Comparison of ENCODE assay signal across 13 cellular contexts in the genomic region with DNA sequence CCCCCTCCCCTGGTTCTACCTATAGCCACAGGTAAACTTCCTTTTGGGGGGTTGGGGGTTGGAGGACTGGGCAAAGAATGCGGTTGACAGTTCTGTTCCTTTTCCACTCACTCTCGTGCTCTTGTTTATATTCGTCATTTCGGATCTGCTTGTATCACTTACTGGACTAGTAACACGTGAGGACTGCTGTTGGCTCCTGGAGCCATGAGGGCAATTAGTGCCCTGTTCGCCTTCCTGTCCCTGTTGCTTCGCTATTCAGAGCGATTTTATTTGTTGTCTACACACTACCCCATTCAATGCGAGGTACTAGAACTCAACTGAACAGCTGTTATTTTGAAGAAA. TPM values are rescaled to one million over a fixed set of nuclear protein-coding genes. Genes with fewer than 3 reads are reported as not detected.
DNase-seq lines count a peak whose midpoint lies in the region; ATAC-seq and TF ChIP-seq lines count a peak whose summit lies in the region.
"Had no signal": no experiment of that assay in that cellular context is flagged by ENCODE, and none has a peak within 500 bp of the region (broad histone marks: within the 10 kb centered on the region; RNA-seq: fewer than 3 reads in every experiment).

No MANE protein-coding gene starts in this region.

- no peaks in the 10 kb centered on the region; the same call in 1 of the 2 replicates for H3K27me3 ChIP-seq in BJ (ENCODE audit: control insufficient read depth, insufficient read depth, low read length)
- peaks cover 33% of the 10 kb centered on the region for H3K27me3 ChIP-seq in H7 (ENCODE audit: control insufficient read depth, insufficient read depth, low read length)

- no peaks in the 10 kb centered on the region for H3K36me3 Mint-ChIP-seq in nephron progenitor cell (ENCODE audit: low read depth)

- TF ChIP-seq CTCF in BJ (IDR thresholded peaks at IDR 0.05; ENCODE audit: insufficient read depth, low read depth, low read length) (no peak), nephron progenitor cell (IDR thresholded peaks at IDR 0.05) (no peak)

- H3K9me3 Mint-ChIP-seq in nephron progenitor cell, result peaks cover 4% of the 10 kb centered on the region
- H3K9me3 Mint-ChIP-seq: activated B cell treated with CpG ODN at 0.5 μM for 24 hours; activated T-cell treated with anti-CD3 and anti-CD28 coated beads, Interleukin-2, amount 50 U/mL, for 4 hours had no signal

- DNase-seq in BJ (ENCODE audit: low read depth) (no peak), H7 (no peak), cerebellar nuclear complex (lab: John Stamatoyannopoulos, UW) (peak; percentile 13 to 21), nephron progenitor cell (no peak), NCI-H146 treated with DMSO at 0.1 percent for 48 hours (lab: John Stamatoyannopoulos, UW; ENCODE audit: unreplicated experiment) (no peak)
- DNase-seq: activated B cell treated with CpG ODN at 0.5 μM for 24 hours; activated T-cell treated with anti-CD3 and anti-CD28 coated beads, Interleukin-2, amount 50 U/mL, for 4 hours; effector memory CD8-positive, alpha-beta T cell; lower lobe of right lung had no signal

- H3K4me3 Mint-ChIP-seq in nephron progenitor cell, result peak overlapping the region; percentile 84
- H3K4me3 Mint-ChIP-seq: activated T-cell treated with anti-CD3 and anti-CD28 coated beads, Interleukin-2, amount 50 U/mL, for 4 hours; effector memory CD8-positive, alpha-beta T cell had no signal

- no peak overlapping the region for H3K27ac Mint-ChIP-seq in nephron progenitor cell
- H3K27ac Mint-ChIP-seq: activated B cell treated with CpG ODN at 0.5 μM for 24 hours; effector memory CD8-positive, alpha-beta T cell had no signal

- H3K4me1 Mint-ChIP-seq in nephron progenitor cell, result peaks cover 18% of the 10 kb centered on the region

- H3K36me3 ChIP-seq in BJ (ENCODE audit: control insufficient read depth, insufficient read depth, low read length) (no peaks in the 10 kb centered on the region), H7 (replicated peaks; ENCODE audit: control insufficient read depth, insufficient read depth, low read length) (no peaks in the 10 kb centered on the region)
- H3K36me3 ChIP-seq: lower lobe of right lung had no signal

- H3K4me3 ChIP-seq in BJ (ENCODE audit: low read depth, low read length), result peak overlapping the region; percentile 58
- peak overlapping the region; percentile 56; the same call in 1 of the 2 replicates for H3K4me3 ChIP-seq in H7 (ENCODE audit: insufficient read depth, low read depth, low read length)

- CTCF ChIA-PET in BJ (lab: Yijun Ruan, JAX), result no interaction called here

- peaks cover 44% of the 10 kb centered on the region for H3K27me3 Mint-ChIP-seq in nephron progenitor cell (ENCODE audit: low read depth, poor library complexity)

- ATAC-seq in GM21825 (IDR thresholded peaks at IDR 0.05; ENCODE audit: unreplicated experiment) (no peak), HG02678 (IDR thresholded peaks at IDR 0.05; ENCODE audit: unreplicated experiment) (no peak), HG03378 (IDR thresholded peaks at IDR 0.05; ENCODE audit: unreplicated experiment) (no peak)
- ATAC-seq: effector memory CD8-positive, alpha-beta T cell had no signal

- POLR2A ChIA-PET in BJ (lab: Charles Lee), result no interaction called here

RNA-seq across cellular contexts. Expression of a gene that starts 1.0 kb away (rescaled TPM):
- polyA plus RNA-seq in BJ (2011; rRNA removed), result 3.2 and 5.4 TPM in 2 replicates
- 5.5 and 7.5 TPM in 2 replicates for polyA minus RNA-seq in BJ (2011; rRNA and poly(A)+ RNA removed)
- 0.07 and 0.28 TPM in 2 replicates for total RNA-seq in H7 (2014; rRNA removed; shearing (Covaris generic))
- total RNA-seq: activated B cell treated with CpG ODN at 0.5 μM for 24 hours; activated T-cell treated with anti-CD3 and anti-CD28 coated beads, Interleukin-2, amount 50 U/mL, for 4 hours; lower lobe of right lung; omental fat pad had no signal

Comparison
In these comparisons a context has a peak if more than half of its experiments do, and no peak if none do; other contexts are left out.
1. DNase-seq: peak in cerebellar nuclear complex (2 of 2); none in BJ (single experiment), H7 (single experiment), nephron progenitor cell (single experiment) and NCI-H146 treated with DMSO at 0.1 percent for 48 hours (single experiment).